Comparison of ENCODE assay signal across 9 cellular contexts in the genomic region with DNA sequence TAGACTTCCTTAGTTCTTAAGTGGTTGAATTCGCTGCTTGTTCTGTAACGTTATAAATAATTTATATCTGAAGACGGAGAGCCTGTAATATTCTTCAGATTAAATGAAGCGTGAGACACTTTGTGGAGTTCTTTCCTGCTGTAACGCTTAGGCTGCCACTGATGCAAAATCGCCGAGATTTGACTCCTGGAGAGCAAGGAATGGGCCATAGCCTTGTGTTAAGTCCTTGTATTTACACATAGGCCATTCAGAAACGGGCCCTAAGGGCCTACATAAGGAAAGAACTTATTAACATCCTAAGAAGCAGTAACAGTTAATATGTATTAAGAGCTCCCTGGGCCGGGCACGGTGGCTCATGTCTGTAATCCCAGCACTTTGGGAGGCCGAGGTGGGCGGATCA. TPM values are rescaled to one million over a fixed set of nuclear protein-coding genes. Genes with fewer than 3 reads are reported as not detected.
DNase-seq lines count a peak whose midpoint lies in the region; ATAC-seq and TF ChIP-seq lines count a peak whose summit lies in the region.
"Had no signal": no experiment of that assay in that cellular context is flagged by ENCODE, and none has a peak within 500 bp of the region (broad histone marks: within the 10 kb centered on the region; RNA-seq: fewer than 3 reads in every experiment).

No MANE protein-coding gene starts in this region.

- H3K4me1 ChIP-seq in cardiac muscle cell (ENCODE audit: low read depth): peaks cover 11% of the 10 kb centered on the region
- peaks cover 29% of the 10 kb centered on the region for H3K4me1 ChIP-seq in upper lobe of right lung

- peak overlapping the region; percentile 97 for H3K27ac Mint-ChIP-seq in memory B cell

- H3K27me3 ChIP-seq in cardiac muscle cell (no peaks in the 10 kb centered on the region), upper lobe of right lung (no peaks in the 10 kb centered on the region)

- DNase-seq in cardiac muscle cell (ENCODE audit: low read depth in 1 of 2, low spot score in 1 of 2): no peak
- DNase-seq in left cardiac atrium: no peak
- no peak for DNase-seq in astrocyte of the spinal cord (ENCODE audit: low read depth, low spot score)
- DNase-seq in memory B cell (ENCODE audit: low spot score in 2 of 2): no peak
- no peak for DNase-seq in upper lobe of right lung
- no peak for DNase-seq in activated gamma-delta T cell (lab: John Stamatoyannopoulos, UW)
- DNase-seq in stimulated activated naive CD4-positive, alpha-beta T cell treated with Interleukin-2 at 50 U/mL for 16 hours (lab: John Stamatoyannopoulos, UW): no peak
- DNase-seq: effector CD4-positive, alpha-beta T cell had no signal

- peak overlapping the region; percentile 98 for H3K4me3 Mint-ChIP-seq in memory B cell

- H3K4me1 Mint-ChIP-seq in memory B cell: peaks cover 21% of the 10 kb centered on the region

- H3K4me3 ChIP-seq in cardiac muscle cell (peak overlapping the region; percentile 78), astrocyte of the spinal cord (ENCODE audit: low read depth, low read length) (peak overlapping the region; percentile 96), upper lobe of right lung (peak overlapping the region; percentile 88)

- H3K9me3 ChIP-seq in cardiac muscle cell (ENCODE audit: low read depth) (no peaks in the 10 kb centered on the region), upper lobe of right lung (no peaks in the 10 kb centered on the region)

- intact Hi-C loops in left cardiac atrium (cut with DNase I) (no loop called here), upper lobe of right lung (cut with DNase I) (no loop called here)

- TF ChIP-seq CTCF in cardiac muscle cell (IDR thresholded peaks at IDR 0.05; ENCODE audit: low read depth, low read length): no peak
- no peak for TF ChIP-seq CTCF in astrocyte of the spinal cord (IDR thresholded peaks at IDR 0.05; ENCODE audit: low read depth, low read length)
- no peak for TF ChIP-seq CTCF in upper lobe of right lung (IDR thresholded peaks at IDR 0.05)

- H3K36me3 ChIP-seq in cardiac muscle cell (peaks cover 4% of the 10 kb centered on the region), upper lobe of right lung (peaks cover 12% of the 10 kb centered on the region)

- H3K27me3 Mint-ChIP-seq in memory B cell: no peaks in the 10 kb centered on the region

- in situ Hi-C loops in astrocyte of the spinal cord (cut with HindIII; ENCODE audit: low sequenced_read_pairs): no loop called here

- H3K9me3 Mint-ChIP-seq in memory B cell: no peaks in the 10 kb centered on the region

- ATAC-seq in left cardiac atrium: no peak
- no peak for ATAC-seq in memory B cell (ENCODE audit: low read depth)
- no peak for ATAC-seq in upper lobe of right lung
- no peak for ATAC-seq in GM18868 (IDR thresholded peaks at IDR 0.05; ENCODE audit: unreplicated experiment)

- peaks cover 5% of the 10 kb centered on the region for H3K36me3 Mint-ChIP-seq in memory B cell

- H3K27ac ChIP-seq in cardiac muscle cell (peak overlapping the region; percentile 95), upper lobe of right lung (no peak overlapping the region)

RNA-seq across cellular contexts. Expression of a gene that starts 0.9 kb away (rescaled TPM):
- total RNA-seq in cardiac muscle cell (56.0 and 91.8 TPM in 2 replicates), left cardiac atrium (10 to 100 TPM; 51.8 to 51.9 TPM), upper lobe of right lung (28.6 TPM)
- 154 and 165 TPM in 2 replicates for polyA plus RNA-seq in cardiac muscle cell

RNA-seq across cellular contexts. Expression of a gene that starts 1.2 kb away (rescaled TPM):
- total RNA-seq in cardiac muscle cell: 141 and 232 TPM in 2 replicates
- 155 and 286 TPM in 2 replicates for polyA plus RNA-seq in cardiac muscle cell
- total RNA-seq in left cardiac atrium: 100 to 1,000 TPM; 116 to 142 TPM
- total RNA-seq in upper lobe of right lung: 108 TPM

RNA-seq across cellular contexts. Expression of a gene that starts 26.4 kb away (rescaled TPM):
- total RNA-seq in cardiac muscle cell: 0.09 and 0.46 TPM in 2 replicates
- polyA plus RNA-seq in cardiac muscle cell: 0.46 TPM in 1 of 2 replicates, not detected in the other
- 10 to 100 TPM in 1 of 2 donors, 1 to 10 TPM in 1; 7.7 to 13.5 TPM for total RNA-seq in left cardiac atrium
- 1.6 TPM for total RNA-seq in upper lobe of right lung

RNA-seq across cellular contexts. Expression of a gene that starts 33.0 kb away (rescaled TPM):
- total RNA-seq in cardiac muscle cell (17.0 and 21.1 TPM in 2 replicates), left cardiac atrium (1 to 10 TPM; 8.3 to 9.6 TPM), upper lobe of right lung (23.3 TPM)
- polyA plus RNA-seq in cardiac muscle cell: 13.5 and 17.8 TPM in 2 replicates

RNA-seq across cellular contexts. Expression of a gene that starts 33.5 kb away (rescaled TPM):
- total RNA-seq in cardiac muscle cell (6.1 and 8.8 TPM in 2 replicates), left cardiac atrium (1 to 10 TPM; 4.6 to 6.1 TPM), upper lobe of right lung (10.4 TPM)
- 3.6 and 5.0 TPM in 2 replicates for polyA plus RNA-seq in cardiac muscle cell
